In genomic region chr2:168849610-168850009, GRCh38 we compare ENCODE assay signal across 9 cellular contexts. TPM values are rescaled to one million over a fixed set of nuclear protein-coding genes. Genes with fewer than 3 reads are reported as not detected.
DNase-seq lines count a peak whose midpoint lies in the region; ATAC-seq and TF ChIP-seq lines count a peak whose summit lies in the region.
"Had no signal": no experiment of that assay in that cellular context is flagged by ENCODE, and none has a peak within 500 bp of the region (broad histone marks: within the 10 kb centered on the region; RNA-seq: fewer than 3 reads in every experiment).

No MANE protein-coding gene starts in this region.

- intact Hi-C loops in colonic mucosa (cut with DNase I): loop anchor here (5.0 kb wide), 1 partner anchor 77 kb away; no protein-coding TSS in a partner anchor

- no peak overlapping the region for H3K9ac ChIP-seq in Loucy (ENCODE audit: low read depth, low read length, poor library complexity, severe bottlenecking)
- no peak overlapping the region for H3K9ac ChIP-seq in colonic mucosa (ENCODE audit: low read depth in 2 of 2, low read length in 2 of 2)

- no peak overlapping the region for H2AFZ ChIP-seq in Loucy (ENCODE audit: low read length)

- no peaks in the 10 kb centered on the region for H3K9me3 Mint-ChIP-seq in nephron

- no peak overlapping the region for H3K27ac ChIP-seq in colonic mucosa
- H3K27ac ChIP-seq: 22Rv1 had no signal

- DNase-seq in DMS53 (lab: John Stamatoyannopoulos, UW) (peak; percentile 56), DMS53 treated with DMSO at 0.1 percent for 48 hours (lab: John Stamatoyannopoulos, UW; ENCODE audit: unreplicated experiment) (no peak), colonic mucosa (peak; percentile 55), NCI-H187 (lab: John Stamatoyannopoulos, UW) (no peak), NCI-H128 (lab: John Stamatoyannopoulos, UW; ENCODE audit: unreplicated experiment) (no peak)

- H3K4me1 Mint-ChIP-seq in nephron: peaks cover 4% of the 10 kb centered on the region

- peaks cover 20% of the 10 kb centered on the region for H3K36me3 Mint-ChIP-seq in nephron (ENCODE audit: low read depth)

- H3F3A ChIP-seq in Loucy (ENCODE audit: low read depth): no peaks in the 10 kb centered on the region

- H4K20me1 ChIP-seq in Loucy (ENCODE audit: insufficient read depth, low read length, poor library complexity, severe bottlenecking): no peaks in the 10 kb centered on the region

- no peak overlapping the region for H3K4me2 ChIP-seq in Loucy (ENCODE audit: low read depth, low read length, poor library complexity, severe bottlenecking)

- no peak for ATAC-seq in GM21515 (IDR thresholded peaks at IDR 0.05; ENCODE audit: unreplicated experiment)

- H3K9me3 ChIP-seq in Loucy (ENCODE audit: insufficient read depth, low read depth, low read length) (no peaks in the 10 kb centered on the region), colonic mucosa (no peaks in the 10 kb centered on the region)

- no peak overlapping the region for H3K4me3 ChIP-seq in Loucy (ENCODE audit: low read length, poor library complexity, severe bottlenecking)
- no peak overlapping the region for H3K4me3 ChIP-seq in colonic mucosa

- no peaks in the 10 kb centered on the region; the same call in 1 of the 2 replicates for H3K36me3 ChIP-seq in Loucy (ENCODE audit: insufficient read depth, low read length)
- H3K36me3 ChIP-seq in colonic mucosa: no peaks in the 10 kb centered on the region

- no peaks in the 10 kb centered on the region for H3K4me1 ChIP-seq in Loucy (ENCODE audit: insufficient read depth, low read length, poor library complexity, severe bottlenecking)
- H3K4me1 ChIP-seq in colonic mucosa: no peaks in the 10 kb centered on the region

- H3K27me3 Mint-ChIP-seq in nephron (ENCODE audit: low read depth): peaks cover 4% of the 10 kb centered on the region

- no peaks in the 10 kb centered on the region for H3K79me2 ChIP-seq in Loucy (ENCODE audit: insufficient read depth, low read length)

- H3K27me3 ChIP-seq in Loucy (ENCODE audit: insufficient read depth, low read length, poor library complexity, severe bottlenecking) (no peaks in the 10 kb centered on the region), colonic mucosa (no peaks in the 10 kb centered on the region)

- H3K9me2 ChIP-seq in Loucy (replicated peaks; ENCODE audit: low read depth, low read length): no peaks in the 10 kb centered on the region

- H3K4me3 Mint-ChIP-seq in nephron: no peak overlapping the region

- TF ChIP-seq CTCF in Loucy (conservative IDR thresholded peaks at IDR 0.05; ENCODE audit: low read length): peak; percentile 36
- TF ChIP-seq CTCF in colonic mucosa (IDR thresholded peaks at IDR 0.05): peak; percentile 32
- TF ChIP-seq CTCF in nephron (IDR thresholded peaks at IDR 0.05; ENCODE audit: unreplicated experiment in 3 of 3): peak; percentile 11 to 27 (median 24)

- H3K27ac Mint-ChIP-seq in nephron: no peak overlapping the region

RNA-seq across cellular contexts. Expression of gene SPC25, which starts 40.6 kb away (rescaled TPM):
- total RNA-seq in colonic mucosa: 10 to 100 TPM in 1 of 2 donors, 1 to 10 TPM in 1; 5.2 to 16.0 TPM

RNA-seq across cellular contexts. Expression of gene NOSTRIN, which starts 47.2 kb away (rescaled TPM):
- total RNA-seq in colonic mucosa: 10 to 100 TPM; 29.0 to 37.2 TPM

RNA-seq across cellular contexts. Expression of gene G6PC2, which starts 51.5 kb away (rescaled TPM):
- under 1 TPM in 1 of 2 donors, not detected in 1; 0.11 TPM for total RNA-seq in colonic mucosa

Comparison
In these comparisons a context has a peak if more than half of its experiments do, and no peak if none do; other contexts are left out.
1. DNase-seq: peak in DMS53 (single experiment) and colonic mucosa (single experiment); none in DMS53 treated with DMSO at 0.1 percent for 48 hours (single experiment), NCI-H187 (0 of 2) and NCI-H128 (single experiment).
2. Peak in every context shown above with its lines, with median percentiles within 50 percentile points of each other: CTCF ChIP-seq.